22 cellular contexts compared by ENCODE assay signal in the genomic region with DNA sequence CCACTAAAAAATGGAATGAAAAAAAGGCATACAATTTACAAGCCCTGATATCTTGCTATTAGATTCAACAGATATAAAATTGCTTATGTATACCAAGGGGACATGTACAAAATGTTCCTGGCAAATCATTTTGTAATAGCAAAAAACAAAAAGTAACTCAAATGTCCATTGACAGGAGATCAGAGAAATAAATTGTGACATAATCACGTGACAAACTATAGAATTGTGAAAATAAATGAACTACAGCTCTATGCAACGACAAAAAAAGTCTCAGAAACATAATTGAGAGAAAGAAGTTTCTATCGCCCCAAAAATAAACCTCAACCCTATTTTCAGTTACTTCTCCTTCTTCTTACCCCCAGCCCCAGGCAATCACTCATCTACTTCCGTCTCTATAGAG. TPM values are rescaled to one million over a fixed set of nuclear protein-coding genes. Genes with fewer than 3 reads are reported as not detected.
DNase-seq lines count a peak whose midpoint lies in the region; ATAC-seq and TF ChIP-seq lines count a peak whose summit lies in the region.
"Had no signal": no experiment of that assay in that cellular context is flagged by ENCODE, and none has a peak within 500 bp of the region (broad histone marks: within the 10 kb centered on the region; RNA-seq: fewer than 3 reads in every experiment).

No MANE protein-coding gene starts in this region.

- no peaks in the 10 kb centered on the region for H3K79me2 ChIP-seq in DOHH2 (ENCODE audit: control insufficient read depth, low read length)
- H3K79me2 ChIP-seq in osteoblast (ENCODE audit: insufficient read depth, low read length), result no peaks in the 10 kb centered on the region

- ATAC-seq in HG03097 (IDR thresholded peaks at IDR 0.05; ENCODE audit: low FRiP score, unreplicated experiment), result no peak
- ATAC-seq: GM23338, HCT116, Panc1 had no signal

- no peak overlapping the region for H2AFZ ChIP-seq in osteoblast (ENCODE audit: low read length)
- H2AFZ ChIP-seq: GM23338 had no signal

- no peaks in the 10 kb centered on the region for H3K36me3 ChIP-seq in DOHH2 (ENCODE audit: control insufficient read depth, low read length)
- H3K36me3 ChIP-seq in osteoblast (ENCODE audit: insufficient read depth, low read length), result no peaks in the 10 kb centered on the region

- H3K4me3 ChIP-seq in DOHH2 (ENCODE audit: low read length) (peak overlapping the region; percentile 30), osteoblast (ENCODE audit: insufficient read depth, low read length) (no peak overlapping the region)
- H3K4me3 ChIP-seq: GM23338 had no signal

- peak overlapping the region; percentile 52 for H3K4me2 ChIP-seq in DOHH2 (ENCODE audit: low read length)
- H3K4me2 ChIP-seq in osteoblast (ENCODE audit: insufficient read depth, low read length), result no peak overlapping the region
- H3K4me2 ChIP-seq: GM23338 had no signal

- TF ChIP-seq CTCF in DOHH2 (IDR thresholded peaks at IDR 0.05; ENCODE audit: low read depth, low read length, poor library complexity, severe bottlenecking) (no peak), osteoblast (IDR thresholded peaks at IDR 0.05; ENCODE audit: extremely low read depth, low read depth, low read length) (no peak)

- H3K9me3 ChIP-seq in DOHH2 (ENCODE audit: control insufficient read depth, insufficient read depth, low read length) (no peaks in the 10 kb centered on the region), osteoblast (ENCODE audit: low read depth, low read length) (no peaks in the 10 kb centered on the region)

- no peaks in the 10 kb centered on the region for H3K9me2 ChIP-seq in DOHH2 (replicated peaks; ENCODE audit: control insufficient read depth, low read length)

- H3F3A ChIP-seq in DOHH2 (ENCODE audit: control insufficient read depth, insufficient read depth), result peaks cover 7% of the 10 kb centered on the region

- DNase-seq in NOMO-1 (lab: John Stamatoyannopoulos, UW; ENCODE audit: unreplicated experiment in 2 of 2) (peak; percentile 76 to 84), SKM-1 (lab: John Stamatoyannopoulos, UW; ENCODE audit: unreplicated experiment) (peak; percentile 45), osteoblast (ENCODE audit: insufficient read length, low spot score, missing footprints) (peak; percentile 8), NCI-H2227 treated with DMSO at 0.1 percent for 48 hours (lab: John Stamatoyannopoulos, UW) (no peak)
- no peak for DNase-seq in activated CD4-positive, CD25-positive, alpha-beta regulatory T cell (lab: John Stamatoyannopoulos, UW)
- DNase-seq: COR-L47, DMS 273 treated with DMSO at 0.1 percent for 48 hours, GF-D8, KBM-7, NCI-H1092, NCI-H1436 treated with DMSO at 0.1 percent for 48 hours, NCI-H2029 treated with DMSO at 0.1 percent for 48 hours, NCI-H2171, NCI-H446 treated with DMSO at 0.1 percent for 48 hours, NCI-H748 treated with DMSO at 0.1 percent for 48 hours had no signal

- H3K4me1 ChIP-seq in DOHH2 (ENCODE audit: control insufficient read depth, low read length), result peaks cover 35% of the 10 kb centered on the region
- H3K4me1 ChIP-seq in osteoblast (ENCODE audit: insufficient read depth, low read length), result peaks cover 13% of the 10 kb centered on the region

- H4K20me1 ChIP-seq in DOHH2 (ENCODE audit: control insufficient read depth, insufficient read depth, low read depth, low read length) (no peaks in the 10 kb centered on the region), osteoblast (ENCODE audit: insufficient read depth, low read length) (no peaks in the 10 kb centered on the region)

- H3K27me3 ChIP-seq in DOHH2 (ENCODE audit: control insufficient read depth, low read length) (no peaks in the 10 kb centered on the region), osteoblast (ENCODE audit: insufficient read depth, low read length) (peaks cover 9% of the 10 kb centered on the region)

- H3K27ac ChIP-seq in DOHH2 (ENCODE audit: low read depth, low read length) (peak overlapping the region; percentile 16), osteoblast (ENCODE audit: low read depth, low read length) (no peak overlapping the region)

RNA-seq across cellular contexts. Expression of a gene that starts 12.2 kb away (rescaled TPM):
- total RNA-seq in osteoblast, result 10.1 and 17.7 TPM in 2 replicates

RNA-seq across cellular contexts. Expression of a gene that starts 18.6 kb away (rescaled TPM):
- 32.2 and 33.6 TPM in 2 replicates for total RNA-seq in osteoblast

RNA-seq across cellular contexts. Expression of a gene that starts 58.5 kb away (rescaled TPM):
- total RNA-seq in osteoblast, result not detected in 2 replicates
- total RNA-seq: Daoy, SK-MEL-5 had no signal

Comparison
In these comparisons a context has a peak if more than half of its experiments do, and no peak if none do; other contexts are left out.
1. DNase-seq: peak in NOMO-1 (2 of 2), SKM-1 (single experiment) and osteoblast (single experiment); none in NCI-H2227 treated with DMSO at 0.1 percent for 48 hours (single experiment) and activated CD4-positive, CD25-positive, alpha-beta regulatory T cell (0 of 4).